ENCODE assay signal across 1 cellular context in genomic region chr20:62910777-62911497, GRCh38.
TF ChIP-seq lines count a peak whose summit lies in the region.

No MANE protein-coding gene starts in this region.

TF ChIP-seq in IMR-90, 13 proteins besides CTCF, POLR2A, EP300 and RAD21:
- TF ChIP-seq ELK1 (IDR thresholded peaks at IDR 0.05; ENCODE audit: borderline replicate concordance, low read depth, low read length) (no peak), BHLHE40 (IDR thresholded peaks at IDR 0.05; ENCODE audit: low read depth, low read length) (no peak), MXI1 (IDR thresholded peaks at IDR 0.05; ENCODE audit: borderline replicate concordance, low read depth, low read length) (no peak), CHD1 (IDR thresholded peaks at IDR 0.05; ENCODE audit: low read depth, low read length) (no peak), MAZ (IDR thresholded peaks at IDR 0.05; ENCODE audit: borderline replicate concordance, low read depth, low read length) (no peak), RCOR1 (IDR thresholded peaks at IDR 0.05; ENCODE audit: insufficient replicate concordance, low read length) (no peak)
